8 cellular contexts compared by ENCODE assay signal in genomic region chr10:47340613-47341170, GRCh38. TPM values are rescaled to one million over a fixed set of nuclear protein-coding genes. Genes with fewer than 3 reads are reported as not detected.
DNase-seq lines count a peak whose midpoint lies in the region; ATAC-seq and TF ChIP-seq lines count a peak whose summit lies in the region.

No MANE protein-coding gene starts in this region.

- H3K4me1 ChIP-seq in neutrophil (ENCODE audit: control insufficient read depth in 1 of 2, insufficient read depth in 1 of 2, low read depth in 1 of 2, low read length in 1 of 2) (no peaks in the 10 kb centered on the region), thoracic aorta (ENCODE audit: control insufficient read depth in 1 of 2, low read depth in 2 of 2) (peaks cover 0 to 6% of the 10 kb centered on the region in 2 donors)

- H3K9me3 ChIP-seq in neutrophil: no peaks in the 10 kb centered on the region
- no peaks in the 10 kb centered on the region for H3K9me3 ChIP-seq in thoracic aorta

- DNase-seq in AG09309 (ENCODE audit: low read depth) (no peak), NOMO-1 treated with dmso at 0.1 percent for 144 hours (lab: John Stamatoyannopoulos, UW; ENCODE audit: unreplicated experiment) (peak; percentile 60), fibroblast of the aortic adventitia (ENCODE audit: low read depth) (peak; percentile 69), thoracic aorta (ENCODE audit: low spot score) (no peak)
- DNase-seq in activated T-cell treated with anti-CD3 and anti-CD28 coated beads, Interleukin-2, amount 50 U/mL, for 1 hour: peak; percentile 79

- no peak overlapping the region for H3K4me3 ChIP-seq in AG09309 (ENCODE audit: control insufficient read depth, low read depth, low read length)
- no peak overlapping the region for H3K4me3 ChIP-seq in fibroblast of the aortic adventitia (ENCODE audit: low read depth, low read length)
- H3K4me3 ChIP-seq in neutrophil (ENCODE audit: low read depth in 1 of 2, low read length in 1 of 2): no peak overlapping the region
- H3K4me3 ChIP-seq in thoracic aorta: no peak overlapping the region

- ATAC-seq in GM18502 (IDR thresholded peaks at IDR 0.05; ENCODE audit: poor library complexity, unreplicated experiment) (peak; percentile 53), thoracic aorta (ENCODE audit: insufficient number of reproducible peaks, low FRiP score, low read depth) (no peak), HG03460 (IDR thresholded peaks at IDR 0.05; ENCODE audit: unreplicated experiment) (no peak)

- H3K27ac ChIP-seq in neutrophil (no peak overlapping the region), thoracic aorta (no peak overlapping the region)

- H3K27me3 ChIP-seq in neutrophil (no peaks in the 10 kb centered on the region), thoracic aorta (replicated peaks; ENCODE audit: insufficient read depth) (no peaks in the 10 kb centered on the region)

- TF ChIP-seq CTCF in AG09309 (IDR thresholded peaks at IDR 0.05; ENCODE audit: control insufficient read depth, insufficient read depth, low read depth, low read length, missing control alignments): peak; percentile 96
- TF ChIP-seq CTCF in fibroblast of the aortic adventitia (IDR thresholded peaks at IDR 0.05; ENCODE audit: insufficient read depth, low read length): peak; percentile 97
- TF ChIP-seq CTCF in neutrophil (IDR thresholded peaks at IDR 0.05): peak; percentile 96
- peak; percentile 88 for TF ChIP-seq CTCF in thoracic aorta (IDR thresholded peaks at IDR 0.05)

- H3K36me3 ChIP-seq in neutrophil: no peaks in the 10 kb centered on the region
- H3K36me3 ChIP-seq in thoracic aorta: no peaks in the 10 kb centered on the region

RNA-seq across cellular contexts. Expression of gene RBP3, which starts 7.5 kb away (rescaled TPM):
- total RNA-seq in fibroblast of the aortic adventitia (ENCODE audit: low replicate concordance) (not detected in 2 replicates), thoracic aorta (not detected)

RNA-seq across cellular contexts. Expression of gene GDF2, which starts 18.4 kb away (rescaled TPM):
- total RNA-seq in fibroblast of the aortic adventitia (ENCODE audit: low replicate concordance) (not detected in 2 replicates), thoracic aorta (not detected)

RNA-seq across cellular contexts. Expression of gene GDF10, which starts 40.7 kb away (rescaled TPM):
- 11.1 TPM in 1 of 2 replicates, not detected in the other for total RNA-seq in fibroblast of the aortic adventitia (ENCODE audit: low replicate concordance)
- 1 to 10 TPM; 2.4 to 2.5 TPM for total RNA-seq in thoracic aorta

RNA-seq across cellular contexts. Expression of gene ZNF488, which starts 43.4 kb away (rescaled TPM):
- total RNA-seq in fibroblast of the aortic adventitia (ENCODE audit: low replicate concordance) (0.18 and 0.41 TPM in 2 replicates), thoracic aorta (not detected)

Comparison
In these comparisons a context has a peak if more than half of its experiments do, and no peak if none do; other contexts are left out.
1. DNase-seq: peak in NOMO-1 treated with dmso at 0.1 percent for 144 hours (single experiment), activated T-cell treated with anti-CD3 and anti-CD28 coated beads, Interleukin-2, amount 50 U/mL, for 1 hour (single experiment) and fibroblast of the aortic adventitia (single experiment); none in AG09309 (single experiment) and thoracic aorta (single experiment).
2. Peak in every context shown above with its lines, with median percentiles within 50 percentile points of each other: CTCF ChIP-seq.